1 cellular context compared by ENCODE assay signal in the genomic region with DNA sequence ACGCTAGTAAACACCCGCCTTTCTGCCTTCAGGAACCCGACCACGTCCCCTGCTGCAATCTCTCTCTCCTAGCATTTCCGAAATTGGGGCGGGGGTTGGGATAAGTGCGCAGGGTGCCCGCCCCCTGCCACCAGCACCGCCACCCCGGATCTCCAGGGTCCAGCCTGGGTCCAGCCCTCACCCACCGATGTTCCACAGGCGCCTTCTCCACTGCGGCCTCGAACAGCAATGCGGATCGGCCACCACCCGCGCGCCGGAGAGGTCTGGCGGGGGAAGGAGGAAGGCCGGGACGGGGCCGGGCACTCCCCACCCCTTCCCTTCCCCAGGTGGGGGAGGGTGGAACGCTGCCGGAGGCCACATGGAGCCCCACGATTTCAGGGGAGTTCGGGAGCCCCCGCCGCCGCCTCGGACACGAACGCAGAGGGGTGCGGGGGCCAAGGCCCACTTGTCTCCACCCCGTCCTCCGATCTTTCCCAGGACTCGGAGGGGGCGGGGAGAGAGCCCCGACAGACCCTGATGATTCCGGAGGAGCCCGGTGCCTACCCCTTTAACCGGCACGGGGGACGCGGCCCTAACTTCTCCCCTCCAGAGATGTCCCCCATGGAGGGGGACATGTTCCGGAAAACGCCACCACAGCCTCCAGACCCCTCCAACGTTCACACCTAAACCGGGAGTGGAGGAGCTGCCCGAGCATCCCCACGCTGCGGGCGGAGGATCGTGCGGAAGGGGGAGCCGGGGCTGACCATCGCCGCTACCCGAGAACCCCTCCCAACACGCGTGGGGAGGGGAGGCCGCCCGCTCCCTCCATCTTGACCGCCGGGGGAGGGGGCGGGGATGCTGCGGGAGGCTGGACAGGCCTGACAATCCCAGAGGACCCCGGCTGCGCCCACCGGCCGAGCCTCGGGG.
TF ChIP-seq lines count a peak whose summit lies in the region.

No MANE protein-coding gene starts in this region.

TF ChIP-seq in H1, 55 proteins besides CTCF, POLR2A, EP300 and RAD21 (continued from another document):
- TF ChIP-seq RBBP5 (IDR thresholded peaks at IDR 0.05; ENCODE audit: borderline replicate concordance, low read depth, low read length) = peak; percentile 68; the same call in 1 of the 2 replicates
- no peak for TF ChIP-seq JUND (IDR thresholded peaks at IDR 0.05; ENCODE audit: low read length)
- no peak for TF ChIP-seq CHD2 (IDR thresholded peaks at IDR 0.05; ENCODE audit: low read length)
- TF ChIP-seq RXRA (IDR thresholded peaks at IDR 0.05; ENCODE audit: insufficient read depth, low read depth, low read length) = no peak
- no peak for TF ChIP-seq EGR1 (IDR thresholded peaks at IDR 0.05; ENCODE audit: borderline replicate concordance, low read depth, low read length)
- 0 out of 4 replicates have a peak, but pooled peaks of 1 of the 2 experiments have one; percentile 5 for TF ChIP-seq SIN3A (conservative IDR thresholded peaks at IDR 0.05 in 1 of 2, IDR thresholded peaks at IDR 0.05 in 1 of 2; ENCODE audit: low read depth in 1 of 2, low read length in 2 of 2)
- no peak for TF ChIP-seq ATF3 (IDR thresholded peaks at IDR 0.05; ENCODE audit: insufficient read depth, low read depth, low read length)
- TF ChIP-seq EZH2 (IDR thresholded peaks at IDR 0.05; ENCODE audit: low read depth, low read length, severe bottlenecking) = no peak
- no peak for TF ChIP-seq JUN (IDR thresholded peaks at IDR 0.05; ENCODE audit: low read depth, low read length)
- TF ChIP-seq YY1 (IDR thresholded peaks at IDR 0.05; ENCODE audit: low read depth, low read length) = no peak
- no peak for TF ChIP-seq RFX5 (IDR thresholded peaks at IDR 0.05; ENCODE audit: borderline replicate concordance, low read depth, low read length)
- 0 out of 2 replicates have a peak, but pooled peaks have one; percentile 22 for TF ChIP-seq TAF1 (IDR thresholded peaks at IDR 0.05; ENCODE audit: low read depth, low read length)
- no peak for TF ChIP-seq SAP30 (IDR thresholded peaks at IDR 0.05; ENCODE audit: insufficient read depth, insufficient replicate concordance, low read length)
- no peak for TF ChIP-seq HDAC2 (IDR thresholded peaks at IDR 0.05; ENCODE audit: borderline replicate concordance in 1 of 2, low read depth in 2 of 2, low read length in 2 of 2)
- no peak for TF ChIP-seq CHD1 (IDR thresholded peaks at IDR 0.05; ENCODE audit: low read depth, low read length)
- peak; percentile 63 for TF ChIP-seq KDM4A (IDR thresholded peaks at IDR 0.05; ENCODE audit: low read depth, low read length, severe bottlenecking)
- 0 out of 2 replicates have a peak, but pooled peaks have one; percentile 19 for TF ChIP-seq POLR2AphosphoS5 (IDR thresholded peaks at IDR 0.05; ENCODE audit: low read depth, low read length)
- no peak for TF ChIP-seq HDAC6 (IDR thresholded peaks at IDR 0.05; ENCODE audit: low read depth, low read length)
- no peak for TF ChIP-seq CBX5 (IDR thresholded peaks at IDR 0.05; ENCODE audit: low read depth, low read length)
- no peak for TF ChIP-seq ZNF274 (IDR thresholded peaks at IDR 0.05; ENCODE audit: borderline replicate concordance, extremely low read depth, low read length)
- TF ChIP-seq TAF7 (optimal IDR thresholded peaks at IDR 0.05; ENCODE audit: borderline replicate concordance, low read depth, low read length) = no peak
- TF ChIP-seq RNF2 (IDR thresholded peaks at IDR 0.05; ENCODE audit: borderline replicate concordance, low read depth, low read length, missing control alignments, poor library complexity, severe bottlenecking) = no peak
- no peak for TF ChIP-seq GABPA (IDR thresholded peaks at IDR 0.05; ENCODE audit: borderline replicate concordance, insufficient read depth, low read length)
- TF ChIP-seq MAX (IDR thresholded peaks at IDR 0.05) = peak; percentile 7; the same call in 1 of the 2 replicates
- TF ChIP-seq TCF12 (IDR thresholded peaks at IDR 0.05; ENCODE audit: low read depth, low read length) = no peak
- no peak for TF ChIP-seq FOSL1 (IDR thresholded peaks at IDR 0.05; ENCODE audit: insufficient read depth, low read depth, low read length)
- TF ChIP-seq SP1 (IDR thresholded peaks at IDR 0.05; ENCODE audit: low read depth, low read length) = no peak
- TF ChIP-seq, protein P1, sequence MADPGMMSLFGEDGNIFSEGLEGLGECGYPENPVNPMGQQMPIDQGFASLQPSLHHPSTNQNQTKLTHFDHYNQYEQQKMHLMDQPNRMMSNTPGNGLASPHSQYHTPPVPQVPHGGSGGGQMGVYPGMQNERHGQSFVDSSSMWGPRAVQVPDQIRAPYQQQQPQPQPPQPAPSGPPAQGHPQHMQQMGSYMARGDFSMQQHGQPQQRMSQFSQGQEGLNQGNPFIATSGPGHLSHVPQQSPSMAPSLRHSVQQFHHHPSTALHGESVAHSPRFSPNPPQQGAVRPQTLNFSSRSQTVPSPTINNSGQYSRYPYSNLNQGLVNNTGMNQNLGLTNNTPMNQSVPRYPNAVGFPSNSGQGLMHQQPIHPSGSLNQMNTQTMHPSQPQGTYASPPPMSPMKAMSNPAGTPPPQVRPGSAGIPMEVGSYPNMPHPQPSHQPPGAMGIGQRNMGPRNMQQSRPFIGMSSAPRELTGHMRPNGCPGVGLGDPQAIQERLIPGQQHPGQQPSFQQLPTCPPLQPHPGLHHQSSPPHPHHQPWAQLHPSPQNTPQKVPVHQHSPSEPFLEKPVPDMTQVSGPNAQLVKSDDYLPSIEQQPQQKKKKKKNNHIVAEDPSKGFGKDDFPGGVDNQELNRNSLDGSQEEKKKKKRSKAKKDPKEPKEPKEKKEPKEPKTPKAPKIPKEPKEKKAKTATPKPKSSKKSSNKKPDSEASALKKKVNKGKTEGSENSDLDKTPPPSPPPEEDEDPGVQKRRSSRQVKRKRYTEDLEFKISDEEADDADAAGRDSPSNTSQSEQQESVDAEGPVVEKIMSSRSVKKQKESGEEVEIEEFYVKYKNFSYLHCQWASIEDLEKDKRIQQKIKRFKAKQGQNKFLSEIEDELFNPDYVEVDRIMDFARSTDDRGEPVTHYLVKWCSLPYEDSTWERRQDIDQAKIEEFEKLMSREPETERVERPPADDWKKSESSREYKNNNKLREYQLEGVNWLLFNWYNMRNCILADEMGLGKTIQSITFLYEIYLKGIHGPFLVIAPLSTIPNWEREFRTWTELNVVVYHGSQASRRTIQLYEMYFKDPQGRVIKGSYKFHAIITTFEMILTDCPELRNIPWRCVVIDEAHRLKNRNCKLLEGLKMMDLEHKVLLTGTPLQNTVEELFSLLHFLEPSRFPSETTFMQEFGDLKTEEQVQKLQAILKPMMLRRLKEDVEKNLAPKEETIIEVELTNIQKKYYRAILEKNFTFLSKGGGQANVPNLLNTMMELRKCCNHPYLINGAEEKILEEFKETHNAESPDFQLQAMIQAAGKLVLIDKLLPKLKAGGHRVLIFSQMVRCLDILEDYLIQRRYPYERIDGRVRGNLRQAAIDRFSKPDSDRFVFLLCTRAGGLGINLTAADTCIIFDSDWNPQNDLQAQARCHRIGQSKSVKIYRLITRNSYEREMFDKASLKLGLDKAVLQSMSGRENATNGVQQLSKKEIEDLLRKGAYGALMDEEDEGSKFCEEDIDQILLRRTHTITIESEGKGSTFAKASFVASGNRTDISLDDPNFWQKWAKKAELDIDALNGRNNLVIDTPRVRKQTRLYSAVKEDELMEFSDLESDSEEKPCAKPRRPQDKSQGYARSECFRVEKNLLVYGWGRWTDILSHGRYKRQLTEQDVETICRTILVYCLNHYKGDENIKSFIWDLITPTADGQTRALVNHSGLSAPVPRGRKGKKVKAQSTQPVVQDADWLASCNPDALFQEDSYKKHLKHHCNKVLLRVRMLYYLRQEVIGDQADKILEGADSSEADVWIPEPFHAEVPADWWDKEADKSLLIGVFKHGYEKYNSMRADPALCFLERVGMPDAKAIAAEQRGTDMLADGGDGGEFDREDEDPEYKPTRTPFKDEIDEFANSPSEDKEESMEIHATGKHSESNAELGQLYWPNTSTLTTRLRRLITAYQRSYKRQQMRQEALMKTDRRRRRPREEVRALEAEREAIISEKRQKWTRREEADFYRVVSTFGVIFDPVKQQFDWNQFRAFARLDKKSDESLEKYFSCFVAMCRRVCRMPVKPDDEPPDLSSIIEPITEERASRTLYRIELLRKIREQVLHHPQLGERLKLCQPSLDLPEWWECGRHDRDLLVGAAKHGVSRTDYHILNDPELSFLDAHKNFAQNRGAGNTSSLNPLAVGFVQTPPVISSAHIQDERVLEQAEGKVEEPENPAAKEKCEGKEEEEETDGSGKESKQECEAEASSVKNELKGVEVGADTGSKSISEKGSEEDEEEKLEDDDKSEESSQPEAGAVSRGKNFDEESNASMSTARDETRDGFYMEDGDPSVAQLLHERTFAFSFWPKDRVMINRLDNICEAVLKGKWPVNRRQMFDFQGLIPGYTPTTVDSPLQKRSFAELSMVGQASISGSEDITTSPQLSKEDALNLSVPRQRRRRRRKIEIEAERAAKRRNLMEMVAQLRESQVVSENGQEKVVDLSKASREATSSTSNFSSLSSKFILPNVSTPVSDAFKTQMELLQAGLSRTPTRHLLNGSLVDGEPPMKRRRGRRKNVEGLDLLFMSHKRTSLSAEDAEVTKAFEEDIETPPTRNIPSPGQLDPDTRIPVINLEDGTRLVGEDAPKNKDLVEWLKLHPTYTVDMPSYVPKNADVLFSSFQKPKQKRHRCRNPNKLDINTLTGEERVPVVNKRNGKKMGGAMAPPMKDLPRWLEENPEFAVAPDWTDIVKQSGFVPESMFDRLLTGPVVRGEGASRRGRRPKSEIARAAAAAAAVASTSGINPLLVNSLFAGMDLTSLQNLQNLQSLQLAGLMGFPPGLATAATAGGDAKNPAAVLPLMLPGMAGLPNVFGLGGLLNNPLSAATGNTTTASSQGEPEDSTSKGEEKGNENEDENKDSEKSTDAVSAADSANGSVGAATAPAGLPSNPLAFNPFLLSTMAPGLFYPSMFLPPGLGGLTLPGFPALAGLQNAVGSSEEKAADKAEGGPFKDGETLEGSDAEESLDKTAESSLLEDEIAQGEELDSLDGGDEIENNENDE (IDR thresholded peaks at IDR 0.05; ENCODE audit: insufficient replicate concordance, low read length) = no peak
- TF ChIP-seq CTBP2 (IDR thresholded peaks at IDR 0.05; ENCODE audit: borderline replicate concordance, insufficient read depth, insufficient read length, low read length) = no peak
- TF ChIP-seq BRCA1 (IDR thresholded peaks at IDR 0.05; ENCODE audit: low read depth, low read length) = no peak
- TF ChIP-seq KDM5A (IDR thresholded peaks at IDR 0.05; ENCODE audit: low read length) = no peak
- no peak for TF ChIP-seq NANOG (IDR thresholded peaks at IDR 0.05; ENCODE audit: insufficient read depth, low read depth, low read length, poor library complexity, severe bottlenecking)
- TF ChIP-seq KDM1A (IDR thresholded peaks at IDR 0.05; ENCODE audit: borderline replicate concordance, low read length) = no peak
- peak; percentile 19 for TF ChIP-seq ASH2L (IDR thresholded peaks at IDR 0.05; ENCODE audit: low read length)
- TF ChIP-seq MAFK (IDR thresholded peaks at IDR 0.05; ENCODE audit: low read depth, low read length) = no peak
- TF ChIP-seq CREB1 (IDR thresholded peaks at IDR 0.05) = no peak; the same call in 1 of the 2 replicates
- TF ChIP-seq SP2 (IDR thresholded peaks at IDR 0.05; ENCODE audit: low read length) = no peak
- TF ChIP-seq SRF (IDR thresholded peaks at IDR 0.05; ENCODE audit: low read depth, low read length) = no peak
- TF ChIP-seq BACH1 (IDR thresholded peaks at IDR 0.05; ENCODE audit: low read length) = 0 out of 2 replicates have a peak, but pooled peaks have one; percentile 9
- no peak for TF ChIP-seq POU5F1 (IDR thresholded peaks at IDR 0.05; ENCODE audit: low read depth, low read length)
- no peak for TF ChIP-seq SP4 (IDR thresholded peaks at IDR 0.05; ENCODE audit: low read length)
- no peak for TF ChIP-seq TBP (IDR thresholded peaks at IDR 0.05; ENCODE audit: low read depth, low read length)
- 0 out of 2 replicates have a peak, but pooled peaks have one; percentile 6 for TF ChIP-seq SUZ12 (IDR thresholded peaks at IDR 0.05; ENCODE audit: low read length)
- TF ChIP-seq CEBPB (IDR thresholded peaks at IDR 0.05; ENCODE audit: low read depth, low read length) = no peak
- no peak for TF ChIP-seq BCL11A (IDR thresholded peaks at IDR 0.05; ENCODE audit: low read depth in 2 of 2, low read length in 2 of 2)
- TF ChIP-seq, protein P2, sequence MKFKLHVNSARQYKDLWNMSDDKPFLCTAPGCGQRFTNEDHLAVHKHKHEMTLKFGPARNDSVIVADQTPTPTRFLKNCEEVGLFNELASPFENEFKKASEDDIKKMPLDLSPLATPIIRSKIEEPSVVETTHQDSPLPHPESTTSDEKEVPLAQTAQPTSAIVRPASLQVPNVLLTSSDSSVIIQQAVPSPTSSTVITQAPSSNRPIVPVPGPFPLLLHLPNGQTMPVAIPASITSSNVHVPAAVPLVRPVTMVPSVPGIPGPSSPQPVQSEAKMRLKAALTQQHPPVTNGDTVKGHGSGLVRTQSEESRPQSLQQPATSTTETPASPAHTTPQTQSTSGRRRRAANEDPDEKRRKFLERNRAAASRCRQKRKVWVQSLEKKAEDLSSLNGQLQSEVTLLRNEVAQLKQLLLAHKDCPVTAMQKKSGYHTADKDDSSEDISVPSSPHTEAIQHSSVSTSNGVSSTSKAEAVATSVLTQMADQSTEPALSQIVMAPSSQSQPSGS (IDR thresholded peaks at IDR 0.05; ENCODE audit: low read length) = no peak
- TF ChIP-seq SIX5 (IDR thresholded peaks at IDR 0.05; ENCODE audit: low read depth, low read length) = no peak
- no peak for TF ChIP-seq SIRT6 (IDR thresholded peaks at IDR 0.05; ENCODE audit: low read length)
- 0 out of 2 replicates have a peak, but pooled peaks have one; percentile 10 for TF ChIP-seq PHF8 (conservative IDR thresholded peaks at IDR 0.05; ENCODE audit: low read depth, low read length)
- TF ChIP-seq GTF2F1 (IDR thresholded peaks at IDR 0.05; ENCODE audit: borderline replicate concordance, low read depth, low read length) = no peak
- TF ChIP-seq CBX8 (IDR thresholded peaks at IDR 0.05; ENCODE audit: borderline replicate concordance, low read depth, low read length) = no peak
- no peak for TF ChIP-seq NRF1 (IDR thresholded peaks at IDR 0.05; ENCODE audit: low read depth, low read length)
- TF ChIP-seq, protein P3, sequence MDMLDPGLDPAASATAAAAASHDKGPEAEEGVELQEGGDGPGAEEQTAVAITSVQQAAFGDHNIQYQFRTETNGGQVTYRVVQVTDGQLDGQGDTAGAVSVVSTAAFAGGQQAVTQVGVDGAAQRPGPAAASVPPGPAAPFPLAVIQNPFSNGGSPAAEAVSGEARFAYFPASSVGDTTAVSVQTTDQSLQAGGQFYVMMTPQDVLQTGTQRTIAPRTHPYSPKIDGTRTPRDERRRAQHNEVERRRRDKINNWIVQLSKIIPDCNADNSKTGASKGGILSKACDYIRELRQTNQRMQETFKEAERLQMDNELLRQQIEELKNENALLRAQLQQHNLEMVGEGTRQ (IDR thresholded peaks at IDR 0.05; ENCODE audit: low read length) = no peak
- no peak for TF ChIP-seq E2F6 (IDR thresholded peaks at IDR 0.05)
